ENCODE assay signal across 16 cellular contexts in genomic region chr7:83119002-83119358, GRCh38. TPM values are rescaled to one million over a fixed set of nuclear protein-coding genes. Genes with fewer than 3 reads are reported as not detected.
DNase-seq lines count a peak whose midpoint lies in the region; ATAC-seq, FAIRE-seq and TF ChIP-seq lines count a peak whose summit lies in the region.
"Had no signal": no experiment of that assay in that cellular context is flagged by ENCODE, and none has a peak within 500 bp of the region (broad histone marks: within the 10 kb centered on the region; RNA-seq: fewer than 3 reads in every experiment).

No MANE protein-coding gene starts in this region.

- FAIRE-seq in astrocyte (lab: Jason Lieb, UNC), result no peak
- FAIRE-seq: K562 had no signal

- H3K4me1 ChIP-seq in GM23338 (ENCODE audit: insufficient read depth) (peaks cover 19% of the 10 kb centered on the region; the same call in 1 of the 2 replicates), astrocyte (ENCODE audit: insufficient read depth, low read length) (peaks cover 3% of the 10 kb centered on the region)

- intact Hi-C loops in cardiac septum (cut with DNase I), result no loop called here

- H3K36me3 ChIP-seq in GM23338 (ENCODE audit: insufficient read depth) (peaks cover 17% of the 10 kb centered on the region), astrocyte (ENCODE audit: insufficient read depth, low read length) (no peaks in the 10 kb centered on the region)

- TF ChIP-seq CTCF in GM23338 (conservative IDR thresholded peaks at IDR 0.05; ENCODE audit: low read depth in 2 of 2) (no peak), astrocyte (IDR thresholded peaks at IDR 0.05; ENCODE audit: insufficient read depth, low read depth, low read length) (no peak)

- H4K20me1 ChIP-seq in GM23338 (replicated peaks; ENCODE audit: insufficient read depth) (no peaks in the 10 kb centered on the region), astrocyte (ENCODE audit: insufficient read depth, low read length) (no peaks in the 10 kb centered on the region)

- H3K9me3 ChIP-seq in astrocyte (ENCODE audit: insufficient read depth, low read depth, low read length), result peaks cover 2% of the 10 kb centered on the region

- H3K9ac ChIP-seq in astrocyte (ENCODE audit: low read length), result no peak overlapping the region

- H3K9me2 ChIP-seq in GM23338 (ENCODE audit: insufficient read depth), result no peaks in the 10 kb centered on the region

- DNase-seq in GM23338 (ENCODE audit: low spot score), result no peak
- DNase-seq in M059J (ENCODE audit: low read depth), result peak; percentile 28
- DNase-seq in astrocyte (ENCODE audit: low read depth), result no peak
- DNase-seq in islet precursor cell, result peak; percentile 68
- no peak for DNase-seq in NCI-H1048 (lab: John Stamatoyannopoulos, UW)
- DNase-seq in NK-92 treated with Interleukin-12 subunit alpha and Interleukin-12 subunit beta, amount 100 ng/mL, for 24 hours (lab: John Stamatoyannopoulos, UW), result no peak
- no peak for DNase-seq in cardiac septum (ENCODE audit: low spot score)
- DNase-seq: COR-L47, NCI-H1436, NCI-H2029, NCI-H2171 treated with DMSO at 0.1 percent for 48 hours, NCI-H446 treated with DMSO at 0.1 percent for 48 hours, NCI-H748 treated with DMSO at 0.1 percent for 48 hours had no signal

- H3F3A ChIP-seq in GM23338 (replicated peaks; ENCODE audit: low read depth), result no peaks in the 10 kb centered on the region

- H3K27ac Mint-ChIP-seq in GM23338 (no peak overlapping the region), astrocyte (ENCODE audit: unreplicated experiment) (peak overlapping the region; percentile 95)

- peak; percentile 83 for ATAC-seq in GM23338
- ATAC-seq: HCT116, K562 had no signal

- H3K4me3 Mint-ChIP-seq in GM23338 (no peak overlapping the region), astrocyte (ENCODE audit: unreplicated experiment) (no peak overlapping the region)

- peaks cover 16% of the 10 kb centered on the region for H3K4me1 Mint-ChIP-seq in GM23338
- H3K4me1 Mint-ChIP-seq in astrocyte (ENCODE audit: low read depth, unreplicated experiment), result peaks cover 14% of the 10 kb centered on the region

- H3K4me2 ChIP-seq in GM23338 (no peak overlapping the region), astrocyte (ENCODE audit: low read length) (peak overlapping the region; percentile 13)

- H3K4me3 ChIP-seq in GM23338, result no peak overlapping the region
- H3K4me3 ChIP-seq in astrocyte (ENCODE audit: insufficient read depth, low read depth, low read length), result no peak overlapping the region
- H3K4me3 ChIP-seq: K562, SK-N-MC had no signal

- no peaks in the 10 kb centered on the region for H3K27me3 ChIP-seq in GM23338 (ENCODE audit: insufficient read depth)
- no peaks in the 10 kb centered on the region for H3K27me3 ChIP-seq in astrocyte (ENCODE audit: insufficient read depth, low read length)

- H3K27me3 Mint-ChIP-seq in GM23338 (ENCODE audit: insufficient read depth, low read depth, poor library complexity) (no peaks in the 10 kb centered on the region), astrocyte (ENCODE audit: low read depth, unreplicated experiment) (no peaks in the 10 kb centered on the region)

- H3K36me3 Mint-ChIP-seq in GM23338 (ENCODE audit: low read depth), result peaks cover 38% of the 10 kb centered on the region
- no peaks in the 10 kb centered on the region for H3K36me3 Mint-ChIP-seq in astrocyte (ENCODE audit: low read depth, unreplicated experiment)

- peaks cover 31% of the 10 kb centered on the region for H3K9me3 Mint-ChIP-seq in GM23338
- H3K9me3 Mint-ChIP-seq in astrocyte (ENCODE audit: unreplicated experiment), result peaks cover 17% of the 10 kb centered on the region

- no peaks in the 10 kb centered on the region for H3K79me2 ChIP-seq in GM23338 (replicated peaks; ENCODE audit: insufficient read depth)
- H3K79me2 ChIP-seq in astrocyte (ENCODE audit: insufficient read depth, low read length), result no peaks in the 10 kb centered on the region

- H3K27ac ChIP-seq in GM23338 (ENCODE audit: low read depth) (no peak overlapping the region), astrocyte (ENCODE audit: low read depth, low read length) (no peak overlapping the region)
- H3K27ac ChIP-seq: SK-N-MC had no signal

- H2AFZ ChIP-seq in GM23338 (no peak overlapping the region), astrocyte (ENCODE audit: low read depth, low read length) (no peak overlapping the region)

TF ChIP-seq in GM23338, 12 proteins besides CTCF, POLR2A, EP300 and RAD21 (continues in another document):
- no peak for TF ChIP-seq EZH2 (IDR thresholded peaks at IDR 0.05; ENCODE audit: low read depth, unreplicated experiment)
- TF ChIP-seq ZNF331 (CRISPR knock-in tag; IDR thresholded peaks at IDR 0.05; ENCODE audit: low read depth), result no peak
- TF ChIP-seq REST (IDR thresholded peaks at IDR 0.05; ENCODE audit: unreplicated experiment), result no peak

RNA-seq across cellular contexts. Expression of gene PCLO, which starts 43.7 kb away (rescaled TPM):
- 6.4 and 7.4 TPM in 2 replicates for total RNA-seq in GM23338 (2014; rRNA removed; shearing (Covaris generic))
- polyA plus RNA-seq in GM23338 (2016; fragmentation: Nextera tagmentation; extraction: Ambion mirVana), result 8.6 and 9.1 TPM in 2 replicates
- 24.3 and 27.1 TPM in 2 replicates for total RNA-seq in M059J (2014; rRNA removed; shearing (Covaris generic))
- 3.0 and 3.1 TPM in 2 replicates for total RNA-seq in astrocyte
- total RNA-seq in cardiac septum, result 3.2 TPM

Comparison
In these comparisons a context has a peak if more than half of its experiments do, and no peak if none do; other contexts are left out.
1. DNase-seq: peak in M059J (single experiment) and islet precursor cell (single experiment); none in GM23338 (single experiment), astrocyte (single experiment), NCI-H1048 (single experiment), NK-92 treated with Interleukin-12 subunit alpha and Interleukin-12 subunit beta, amount 100 ng/mL, for 24 hours (single experiment) and cardiac septum (single experiment).